Comparison of ENCODE assay signal across 8 cellular contexts in genomic region chr5:157602505-157602904, GRCh38. TPM values are rescaled to one million over a fixed set of nuclear protein-coding genes. Genes with fewer than 3 reads are reported as not detected.
A peak's percentile ranks its signal among the peaks of the same experiment; 100 is the strongest.
DNase-seq lines count a peak whose midpoint lies in the region; ATAC-seq lines count a peak whose summit lies in the region.

No MANE protein-coding gene starts in this region.

- peaks cover 4% of the 10 kb centered on the region for H3K9me3 Mint-ChIP-seq in activated naive CD4-positive, alpha-beta T cell treated with anti-CD3 and anti-CD28 coated beads for 36 hours

- peak; percentile 46 for ATAC-seq in HG03457 (IDR thresholded peaks at IDR 0.05; ENCODE audit: unreplicated experiment)

- intact Hi-C loops in activated naive CD4-positive, alpha-beta T cell treated with anti-CD3 and anti-CD28 coated beads for 36 hours (cut with micrococcal nuclease) = loop anchor here (1.0 to 10.0 kb wide), 11 partner anchors 62 to 1855 kb away; partner anchors contain the start of genes CLINT1 and HAVCR2

- H3K4me3 Mint-ChIP-seq in activated naive CD4-positive, alpha-beta T cell treated with anti-CD3 and anti-CD28 coated beads for 36 hours = no peak overlapping the region

- H3K4me1 Mint-ChIP-seq in activated naive CD4-positive, alpha-beta T cell treated with anti-CD3 and anti-CD28 coated beads for 36 hours (ENCODE audit: low read depth) = peaks cover 87% of the 10 kb centered on the region

- no peaks in the 10 kb centered on the region for H3K36me3 Mint-ChIP-seq in activated naive CD4-positive, alpha-beta T cell treated with anti-CD3 and anti-CD28 coated beads for 36 hours (ENCODE audit: low read depth)

- peak; percentile 87 for DNase-seq in activated naive CD4-positive, alpha-beta T cell treated with anti-CD3 and anti-CD28 coated beads for 36 hours
- DNase-seq in activated naive CD4-positive, alpha-beta T cell (lab: John Stamatoyannopoulos, UW) = no peak
- DNase-seq in activated T-cell treated with anti-CD3 and anti-CD28 coated beads for 4 hours (peak; percentile 35), occipital lobe (lab: John Stamatoyannopoulos, UW) (no peak), DMS79 treated with DMSO at 0.1 percent for 48 hours (lab: John Stamatoyannopoulos, UW) (no peak), NCI-H1105 (lab: John Stamatoyannopoulos, UW) (no peak)
- DNase-seq in stimulated activated CD4-positive, alpha-beta T cell treated with anti-CD3 and anti-CD28 coated beads, Interleukin-1b, Interleukin-23, amount 100 ng/mL, for 48 hours = peak; percentile 69

- CTCF ChIA-PET in activated naive CD4-positive, alpha-beta T cell treated with anti-CD3 and anti-CD28 coated beads for 36 hours (lab: Charles Lee) = interaction anchor here (0.6 kb wide), 1 partner anchor 113 kb away, joined by 4 read pairs; no protein-coding TSS in a partner anchor

- no peaks in the 10 kb centered on the region for H3K27me3 Mint-ChIP-seq in activated naive CD4-positive, alpha-beta T cell treated with anti-CD3 and anti-CD28 coated beads for 36 hours (ENCODE audit: low read depth)

- H3K27ac Mint-ChIP-seq in activated naive CD4-positive, alpha-beta T cell treated with anti-CD3 and anti-CD28 coated beads for 36 hours = peak overlapping the region; percentile 94

RNA-seq across cellular contexts. Expression of gene ADAM19, which starts 26.9 kb away (rescaled TPM):
- 10 to 100 TPM; 37.3 to 39.3 TPM for total RNA-seq in activated naive CD4-positive, alpha-beta T cell treated with anti-CD3 and anti-CD28 coated beads for 36 hours
- total RNA-seq in occipital lobe = 13.4 TPM

RNA-seq across cellular contexts. Expression of gene SOX30, which starts 49.7 kb away (rescaled TPM):
- total RNA-seq in activated naive CD4-positive, alpha-beta T cell treated with anti-CD3 and anti-CD28 coated beads for 36 hours = under 1 TPM; 0.36 to 0.57 TPM
- total RNA-seq in occipital lobe = not detected

Comparison
In these comparisons a context has a peak if more than half of its experiments do, and no peak if none do; other contexts are left out.
1. DNase-seq: peak in activated naive CD4-positive, alpha-beta T cell treated with anti-CD3 and anti-CD28 coated beads for 36 hours (single experiment), activated T-cell treated with anti-CD3 and anti-CD28 coated beads for 4 hours (single experiment) and stimulated activated CD4-positive, alpha-beta T cell treated with anti-CD3 and anti-CD28 coated beads, Interleukin-1b, Interleukin-23, amount 100 ng/mL, for 48 hours (single experiment); none in activated naive CD4-positive, alpha-beta T cell (0 of 4), occipital lobe (single experiment), DMS79 treated with DMSO at 0.1 percent for 48 hours (single experiment) and NCI-H1105 (single experiment).